Comparison of ENCODE assay signal across 1 cellular context in genomic region chr11:19370100-19370861, GRCh38.
TF ChIP-seq lines count a peak whose summit lies in the region.

No MANE protein-coding gene starts in this region.

TF ChIP-seq in GM23338, 12 proteins besides CTCF, POLR2A, EP300 and RAD21 (continued from another document):
- no peak for TF ChIP-seq ZNF462 (CRISPR knock-in tag; IDR thresholded peaks at IDR 0.05)
- no peak for TF ChIP-seq ZNF331 (CRISPR knock-in tag; IDR thresholded peaks at IDR 0.05; ENCODE audit: low read depth)
- no peak for TF ChIP-seq REST (IDR thresholded peaks at IDR 0.05; ENCODE audit: unreplicated experiment)
- no peak for TF ChIP-seq EZH2phosphoT487 (IDR thresholded peaks at IDR 0.05; ENCODE audit: unreplicated experiment)
- no peak for TF ChIP-seq CREB1 (CRISPR knock-in tag; IDR thresholded peaks at IDR 0.05; ENCODE audit: low read depth)
- TF ChIP-seq ZNF114 (CRISPR knock-in tag; IDR thresholded peaks at IDR 0.05) = no peak
- no peak for TF ChIP-seq EZH2 (IDR thresholded peaks at IDR 0.05; ENCODE audit: low read depth, unreplicated experiment)
- no peak for TF ChIP-seq ETS1 (IDR thresholded peaks at IDR 0.05)
- no peak for TF ChIP-seq POLR2AphosphoS5 (IDR thresholded peaks at IDR 0.05; ENCODE audit: low read depth)
- TF ChIP-seq NANOG (IDR thresholded peaks at IDR 0.05; ENCODE audit: borderline replicate concordance) = no peak
- TF ChIP-seq STAT1 (IDR thresholded peaks at IDR 0.05; ENCODE audit: unreplicated experiment) = no peak
